In genomic region chr12:46888568-46888967, GRCh38 we compare ENCODE assay signal across 7 cellular contexts.
"Had no signal": no experiment of that assay in that cellular context is flagged by ENCODE, and none has a peak within 500 bp of the region (broad histone marks: within the 10 kb centered on the region; RNA-seq: fewer than 3 reads in every experiment).

No MANE protein-coding gene starts in this region.

- FAIRE-seq: H1, H54, HTR-8/SVneo had no signal

- H3K9me3 Mint-ChIP-seq: H9 had no signal

- H3K4me3 ChIP-seq: GM23338 had no signal

- H3K4me2 ChIP-seq: GM23338 had no signal

- ATAC-seq: GM23338 had no signal

- H3K4me3 Mint-ChIP-seq: GM23338, H9, IgD-negative memory B cell had no signal

- DNase-seq: H9, HCEC 1CT had no signal

- H3K36me3 Mint-ChIP-seq: IgD-negative memory B cell had no signal

- H3K27ac Mint-ChIP-seq: GM23338, H9, IgD-negative memory B cell had no signal

- H2AFZ ChIP-seq: GM23338 had no signal

- H3K4me1 Mint-ChIP-seq: GM23338, H9, IgD-negative memory B cell had no signal
